Comparison of ENCODE assay signal across 35 cellular contexts in genomic region chr20:33012327-33013189, GRCh38. TPM values are rescaled to one million over a fixed set of nuclear protein-coding genes. Genes with fewer than 3 reads are reported as not detected.
"Had no signal": no experiment of that assay in that cellular context is flagged by ENCODE, and none has a peak within 500 bp of the region (broad histone marks: within the 10 kb centered on the region; RNA-seq: fewer than 3 reads in every experiment).

No MANE protein-coding gene starts in this region.

- DNase-seq: activated B cell treated with CpG ODN at 0.5 μM for 24 hours; activated CD4-positive, alpha-beta memory T cell treated with anti-CD3 and anti-CD28 coated beads for 36 hours; activated CD4-positive, alpha-beta T cell treated with anti-CD3 and anti-CD28 coated beads for 4 hours; activated CD4-positive, alpha-beta T cell treated with anti-CD3 and anti-CD28 coated beads, Interleukin-2, amount 10 ng/mL, durations not matched to agents 24 days and 14 days; activated CD4-positive, alpha-beta T cell treated with anti-CD3 and anti-CD28 coated beads, Interleukin-2, amount 50 U/mL, for 1 hour; activated CD4-positive, alpha-beta T cell treated with anti-CD3 and anti-CD28 coated beads, Interleukin-2, amount 50 U/mL, for 4 hours; activated CD4-positive, CD25-positive, alpha-beta regulatory T cell treated with anti-CD3 and anti-CD28 coated beads, Interleukin-2, amount 50 U/mL, for 72 hours; activated CD8-positive, alpha-beta memory T cell treated with anti-CD3 and anti-CD28 coated beads, Interleukin-2, amount 50 U/mL, for 4 hours; activated CD8-positive, alpha-beta T cell treated with anti-CD3 and anti-CD28 coated beads for 36 hours; activated effector memory CD4-positive, alpha-beta T cell treated with anti-CD3 and anti-CD28 coated beads, Interleukin-2, amount 50 U/mL, for 16 hours; activated gamma-delta T cell treated with Interleukin-2 at 50 U/mL for 16 hours; activated naive CD4-positive, alpha-beta T cell; activated naive CD4-positive, alpha-beta T cell treated with anti-CD3 and anti-CD28 coated beads for 36 hours; activated naive CD4-positive, alpha-beta T cell treated with anti-CD3 and anti-CD28 coated beads, Interleukin-2, amount 50 U/mL, for 16 hours; activated T-cell treated with anti-CD3 and anti-CD28 coated beads for 4 hours; activated T-cell treated with anti-CD3 and anti-CD28 coated beads, Interleukin-2, amount 50 U/mL, for 1 hour; activated T-cell treated with anti-CD3 and anti-CD28 coated beads, Interleukin-2, amount 50 U/mL, for 4 hours; activated T-cell treated with anti-CD3 and anti-CD28 coated beads, Interleukin-2, amount 50 U/mL, for 72 hours; adrenal gland; amniotic stem cell; aorta; body of pancreas; brain microvascular endothelial cell; central memory CD4-positive, alpha-beta T cell; T-helper 1 cell; T-helper 2 cell; T-helper 9 cell had no signal

- H3K9me3 ChIP-seq: adrenal gland, body of pancreas, breast epithelium had no signal

- H3K4me3 ChIP-seq: adrenal gland, body of pancreas, breast epithelium had no signal

- H3K36me3 ChIP-seq: adrenal gland, brain microvascular endothelial cell, breast epithelium had no signal

- H3K27ac ChIP-seq: adrenal gland, body of pancreas, brain microvascular endothelial cell, breast epithelium had no signal

- H3K4me1 ChIP-seq: adrenal gland, body of pancreas, breast epithelium had no signal

- ATAC-seq: activated CD8-positive, alpha-beta T cell treated with anti-CD3 and anti-CD28 coated beads for 36 hours; activated naive CD4-positive, alpha-beta T cell treated with anti-CD3 and anti-CD28 coated beads, Interleukin-2, amount 50 U/mL, for 72 hours; activated T-cell treated with anti-CD3 and anti-CD28 coated beads, Interleukin-2, amount 50 U/mL, for 4 hours; activated T-cell treated with anti-CD3 and anti-CD28 coated beads, Interleukin-2, amount 50 U/mL, for 72 hours; activated T-helper 17 cell treated with anti-CD3 and anti-CD28 coated beads, Interleukin-2, amount 50 U/mL, for 72 hours; body of pancreas had no signal

- FAIRE-seq: astrocyte, TTC549 had no signal

- H3K27me3 ChIP-seq: body of pancreas, brain microvascular endothelial cell had no signal

RNA-seq across cellular contexts. Expression of gene BPIFB2, which starts 5.1 kb away (rescaled TPM):
- total RNA-seq: activated B cell treated with CpG ODN at 0.5 μM for 24 hours; activated CD4-positive, alpha-beta memory T cell treated with anti-CD3 and anti-CD28 coated beads for 36 hours; activated CD4-positive, alpha-beta T cell treated with anti-CD3 and anti-CD28 coated beads, Interleukin-2, amount 10 ng/mL, durations not matched to agents 24 days and 14 days; activated CD8-positive, alpha-beta memory T cell treated with anti-CD3 and anti-CD28 coated beads for 36 hours; activated CD8-positive, alpha-beta T cell treated with anti-CD3 and anti-CD28 coated beads for 36 hours; activated naive CD4-positive, alpha-beta T cell treated with anti-CD3 and anti-CD28 coated beads for 36 hours; activated naive CD4-positive, alpha-beta T cell treated with anti-CD3 and anti-CD28 coated beads, Interleukin-2, amount 50 U/mL, for 72 hours; activated T-cell treated with anti-CD3 and anti-CD28 coated beads, Interleukin-2, amount 50 U/mL, for 72 hours; activated T-helper 1 cell treated with anti-CD3 and anti-CD28 coated beads, Interleukin-12 subunit alpha, Interleukin-12 subunit beta, Interleukin-2, Interleukin-4 antibody, amounts not matched to agents 30 ng/mL and 10 ng/mL and 1 ng/mL, durations not matched to agents 14 hours and 24 hours and 36 hours; activated T-helper 17 cell treated with anti-CD3 and anti-CD28 coated beads, Interleukin-2, amount 50 U/mL, for 72 hours; aorta; astrocyte; body of pancreas; cardiac septum had no signal
- polyA plus RNA-seq: adrenal gland, aorta had no signal

RNA-seq across cellular contexts. Expression of gene SUN5, which starts 8.3 kb away (rescaled TPM):
- total RNA-seq: activated B cell treated with CpG ODN at 0.5 μM for 24 hours; activated CD4-positive, alpha-beta memory T cell treated with anti-CD3 and anti-CD28 coated beads for 36 hours; activated CD4-positive, alpha-beta T cell treated with anti-CD3 and anti-CD28 coated beads, Interleukin-2, amount 10 ng/mL, durations not matched to agents 24 days and 14 days; activated CD8-positive, alpha-beta memory T cell treated with anti-CD3 and anti-CD28 coated beads for 36 hours; activated CD8-positive, alpha-beta T cell treated with anti-CD3 and anti-CD28 coated beads for 36 hours; activated naive CD4-positive, alpha-beta T cell treated with anti-CD3 and anti-CD28 coated beads for 36 hours; activated naive CD4-positive, alpha-beta T cell treated with anti-CD3 and anti-CD28 coated beads, Interleukin-2, amount 50 U/mL, for 72 hours; activated T-cell treated with anti-CD3 and anti-CD28 coated beads, Interleukin-2, amount 50 U/mL, for 4 hours; activated T-cell treated with anti-CD3 and anti-CD28 coated beads, Interleukin-2, amount 50 U/mL, for 72 hours; activated T-helper 1 cell treated with anti-CD3 and anti-CD28 coated beads, Interleukin-12 subunit alpha, Interleukin-12 subunit beta, Interleukin-2, Interleukin-4 antibody, amounts not matched to agents 30 ng/mL and 10 ng/mL and 1 ng/mL, durations not matched to agents 14 hours and 24 hours and 36 hours; activated T-helper 17 cell treated with anti-CD3 and anti-CD28 coated beads, Interleukin-2, amount 50 U/mL, for 72 hours; adrenal gland; aorta; astrocyte; body of pancreas; breast epithelium; cardiac septum had no signal
- polyA plus RNA-seq: adrenal gland, aorta had no signal

RNA-seq across cellular contexts. Expression of gene BPIFB6, which starts 18.9 kb away (rescaled TPM):
- total RNA-seq: activated B cell treated with CpG ODN at 0.5 μM for 24 hours; activated CD4-positive, alpha-beta memory T cell treated with anti-CD3 and anti-CD28 coated beads for 36 hours; activated CD4-positive, alpha-beta T cell treated with anti-CD3 and anti-CD28 coated beads, Interleukin-2, amount 10 ng/mL, durations not matched to agents 24 days and 14 days; activated CD8-positive, alpha-beta memory T cell treated with anti-CD3 and anti-CD28 coated beads for 36 hours; activated CD8-positive, alpha-beta T cell treated with anti-CD3 and anti-CD28 coated beads for 36 hours; activated naive CD4-positive, alpha-beta T cell treated with anti-CD3 and anti-CD28 coated beads for 36 hours; activated naive CD4-positive, alpha-beta T cell treated with anti-CD3 and anti-CD28 coated beads, Interleukin-2, amount 50 U/mL, for 72 hours; activated T-cell treated with anti-CD3 and anti-CD28 coated beads, Interleukin-2, amount 50 U/mL, for 4 hours; activated T-cell treated with anti-CD3 and anti-CD28 coated beads, Interleukin-2, amount 50 U/mL, for 72 hours; activated T-helper 1 cell treated with anti-CD3 and anti-CD28 coated beads, Interleukin-12 subunit alpha, Interleukin-12 subunit beta, Interleukin-2, Interleukin-4 antibody, amounts not matched to agents 30 ng/mL and 10 ng/mL and 1 ng/mL, durations not matched to agents 14 hours and 24 hours and 36 hours; activated T-helper 17 cell treated with anti-CD3 and anti-CD28 coated beads, Interleukin-2, amount 50 U/mL, for 72 hours; adrenal gland; aorta; astrocyte; body of pancreas; breast epithelium; cardiac septum had no signal
- polyA plus RNA-seq: adrenal gland, aorta had no signal

RNA-seq across cellular contexts. Expression of gene BPIFB3, which starts 41.1 kb away (rescaled TPM):
- total RNA-seq: activated B cell treated with CpG ODN at 0.5 μM for 24 hours; activated CD4-positive, alpha-beta memory T cell treated with anti-CD3 and anti-CD28 coated beads for 36 hours; activated CD4-positive, alpha-beta T cell treated with anti-CD3 and anti-CD28 coated beads, Interleukin-2, amount 10 ng/mL, durations not matched to agents 24 days and 14 days; activated CD8-positive, alpha-beta memory T cell treated with anti-CD3 and anti-CD28 coated beads for 36 hours; activated CD8-positive, alpha-beta T cell treated with anti-CD3 and anti-CD28 coated beads for 36 hours; activated naive CD4-positive, alpha-beta T cell treated with anti-CD3 and anti-CD28 coated beads for 36 hours; activated naive CD4-positive, alpha-beta T cell treated with anti-CD3 and anti-CD28 coated beads, Interleukin-2, amount 50 U/mL, for 72 hours; activated T-cell treated with anti-CD3 and anti-CD28 coated beads, Interleukin-2, amount 50 U/mL, for 4 hours; activated T-cell treated with anti-CD3 and anti-CD28 coated beads, Interleukin-2, amount 50 U/mL, for 72 hours; activated T-helper 1 cell treated with anti-CD3 and anti-CD28 coated beads, Interleukin-12 subunit alpha, Interleukin-12 subunit beta, Interleukin-2, Interleukin-4 antibody, amounts not matched to agents 30 ng/mL and 10 ng/mL and 1 ng/mL, durations not matched to agents 14 hours and 24 hours and 36 hours; activated T-helper 17 cell treated with anti-CD3 and anti-CD28 coated beads, Interleukin-2, amount 50 U/mL, for 72 hours; adrenal gland; aorta; astrocyte; body of pancreas; breast epithelium; cardiac septum had no signal
- polyA plus RNA-seq: adrenal gland, aorta had no signal
